In genomic region chr2:218727502-218728165, GRCh38 we compare ENCODE assay signal across 9 cellular contexts. TPM values are rescaled to one million over a fixed set of nuclear protein-coding genes. Genes with fewer than 3 reads are reported as not detected.
A peak's percentile ranks its signal among the peaks of the same experiment; 100 is the strongest.
DNase-seq lines count a peak whose midpoint lies in the region; ATAC-seq and TF ChIP-seq lines count a peak whose summit lies in the region.
"Had no signal": no experiment of that assay in that cellular context is flagged by ENCODE, and none has a peak within 500 bp of the region (broad histone marks: within the 10 kb centered on the region; RNA-seq: fewer than 3 reads in every experiment).

No MANE protein-coding gene starts in this region.

- peaks cover 10% of the 10 kb centered on the region for H3K4me1 ChIP-seq in smooth muscle cell (ENCODE audit: low read depth)

- no peaks in the 10 kb centered on the region for H3K9me3 Mint-ChIP-seq in activated CD4-positive, alpha-beta T cell treated with anti-CD3 and anti-CD28 coated beads, Interleukin-2, amount 10 ng/mL, durations not matched to agents 24 days and 14 days
- H3K9me3 Mint-ChIP-seq in naive thymus-derived CD8-positive, alpha-beta T cell: peaks cover 0 to 26% (median 8%) of the 10 kb centered on the region in 9 donors

- no peak overlapping the region for H3K4me3 Mint-ChIP-seq in activated CD4-positive, alpha-beta T cell treated with anti-CD3 and anti-CD28 coated beads, Interleukin-2, amount 10 ng/mL, durations not matched to agents 24 days and 14 days
- H3K4me3 Mint-ChIP-seq in naive thymus-derived CD8-positive, alpha-beta T cell: no peak overlapping the region
- H3K4me3 Mint-ChIP-seq: dendritic cell treated with granulocyte-macrophage colony-stimulating factor and Interleukin-4, amounts not matched to agents 40 ng/mL and 50 ng/mL, for 4 days had no signal

- H3K79me2 ChIP-seq in smooth muscle cell (ENCODE audit: low read depth): peaks cover 63% of the 10 kb centered on the region

- DNase-seq in activated CD4-positive, alpha-beta T cell treated with anti-CD3 and anti-CD28 coated beads, Interleukin-2, amount 10 ng/mL, durations not matched to agents 24 days and 14 days: peak; percentile 67
- DNase-seq in activated CD4-positive, alpha-beta T cell treated with anti-CD3 and anti-CD28 coated beads for 1 hour: no peak
- peak; percentile 12 for DNase-seq in NCI-H2171 (lab: John Stamatoyannopoulos, UW)
- DNase-seq in dorsolateral prefrontal cortex: no peak
- no peak for DNase-seq in smooth muscle cell (lab: John Stamatoyannopoulos, UW; ENCODE audit: unreplicated experiment)
- DNase-seq in superior temporal gyrus (ENCODE audit: extremely low spot score): no peak
- no peak for DNase-seq in pons (ENCODE audit: low spot score)
- no peak for DNase-seq in naive thymus-derived CD8-positive, alpha-beta T cell

- POLR2A ChIA-PET in naive thymus-derived CD8-positive, alpha-beta T cell (lab: Charles Lee): no interaction called here

- peaks cover 15% of the 10 kb centered on the region for H3F3A ChIP-seq in smooth muscle cell (ENCODE audit: low read depth)

- H4K20me1 ChIP-seq in smooth muscle cell (ENCODE audit: low read depth): peaks cover 16% of the 10 kb centered on the region

- H3K36me3 ChIP-seq in smooth muscle cell (ENCODE audit: low read depth): no peaks in the 10 kb centered on the region

- H3K27me3 ChIP-seq in dorsolateral prefrontal cortex: no peaks in the 10 kb centered on the region
- H3K27me3 ChIP-seq in smooth muscle cell (ENCODE audit: low read depth): no peaks in the 10 kb centered on the region

- H3K9ac ChIP-seq in smooth muscle cell (ENCODE audit: low read depth): no peak overlapping the region

- no peak overlapping the region for H3K4me2 ChIP-seq in smooth muscle cell

- H3K4me3 ChIP-seq in dorsolateral prefrontal cortex (no peak overlapping the region), smooth muscle cell (no peak overlapping the region)

- peaks cover 21% of the 10 kb centered on the region for H3K36me3 Mint-ChIP-seq in activated CD4-positive, alpha-beta T cell treated with anti-CD3 and anti-CD28 coated beads, Interleukin-2, amount 10 ng/mL, durations not matched to agents 24 days and 14 days (ENCODE audit: low read depth)
- peaks cover 9 to 37% (median 29%) of the 10 kb centered on the region in 3 donors for H3K36me3 Mint-ChIP-seq in naive thymus-derived CD8-positive, alpha-beta T cell

- no peak overlapping the region for H3K27ac Mint-ChIP-seq in activated CD4-positive, alpha-beta T cell treated with anti-CD3 and anti-CD28 coated beads, Interleukin-2, amount 10 ng/mL, durations not matched to agents 24 days and 14 days
- peak overlapping the region in 1 of 10 donors; percentile 37 for H3K27ac Mint-ChIP-seq in naive thymus-derived CD8-positive, alpha-beta T cell
- H3K27ac Mint-ChIP-seq: dendritic cell treated with granulocyte-macrophage colony-stimulating factor and Interleukin-4, amounts not matched to agents 40 ng/mL and 50 ng/mL, for 4 days had no signal

- TF ChIP-seq CTCF in dorsolateral prefrontal cortex (IDR thresholded peaks at IDR 0.05 in 54 of 56, conservative IDR thresholded peaks at IDR 0.05 in 2 of 56; ENCODE audit: low read depth in 1 of 56, partially characterized antibody in 56 of 56) (peak in 50 of 56 donors; percentile 16 to 52 (median 32)), smooth muscle cell (IDR thresholded peaks at IDR 0.05; ENCODE audit: borderline replicate concordance, insufficient read depth, poor library complexity, severe bottlenecking) (peak; percentile 41)

- H3K27me3 Mint-ChIP-seq in activated CD4-positive, alpha-beta T cell treated with anti-CD3 and anti-CD28 coated beads, Interleukin-2, amount 10 ng/mL, durations not matched to agents 24 days and 14 days: no peaks in the 10 kb centered on the region
- no peaks in the 10 kb centered on the region for H3K27me3 Mint-ChIP-seq in naive thymus-derived CD8-positive, alpha-beta T cell
- H3K27me3 Mint-ChIP-seq: dendritic cell treated with granulocyte-macrophage colony-stimulating factor and Interleukin-4, amounts not matched to agents 40 ng/mL and 50 ng/mL, for 4 days had no signal

- intact Hi-C loops in activated CD4-positive, alpha-beta T cell treated with anti-CD3 and anti-CD28 coated beads, Interleukin-2, amount 10 ng/mL, durations not matched to agents 24 days and 14 days (cut with micrococcal nuclease): loop anchor here (1.0 kb wide), 1 partner anchor 120 kb away; no protein-coding TSS in a partner anchor
- intact Hi-C loops in dorsolateral prefrontal cortex (cut with DNase I): loop anchor here in 1 of 2 donors (5.0 kb wide), 1 partner anchor 120 kb away; no protein-coding TSS in a partner anchor

- peaks cover 21% of the 10 kb centered on the region for H3K4me1 Mint-ChIP-seq in activated CD4-positive, alpha-beta T cell treated with anti-CD3 and anti-CD28 coated beads, Interleukin-2, amount 10 ng/mL, durations not matched to agents 24 days and 14 days
- H3K4me1 Mint-ChIP-seq in naive thymus-derived CD8-positive, alpha-beta T cell: peaks cover 6 to 22% (median 19%) of the 10 kb centered on the region in 4 donors

- no peak for ATAC-seq in naive thymus-derived CD8-positive, alpha-beta T cell

- WGBS in smooth muscle cell (ENCODE audit: low lambda C conversion rate): 94% methylated on average over 6 of the region's 6 CpGs

- H2AFZ ChIP-seq in smooth muscle cell (ENCODE audit: low read depth): no peak overlapping the region

- H3K27ac ChIP-seq in dorsolateral prefrontal cortex (no peak overlapping the region), smooth muscle cell (ENCODE audit: low read depth) (no peak overlapping the region)

- peaks cover 10% of the 10 kb centered on the region for H3K9me3 ChIP-seq in smooth muscle cell (replicated peaks; ENCODE audit: low read depth)

RNA-seq across cellular contexts. Expression of gene TTLL4, which starts 17.0 kb away (rescaled TPM):
- total RNA-seq in activated CD4-positive, alpha-beta T cell treated with anti-CD3 and anti-CD28 coated beads, Interleukin-2, amount 10 ng/mL, durations not matched to agents 24 days and 14 days: 66.1 and 71.2 TPM in 2 replicates
- 100 to 1,000 TPM in 1 of 120 experiments, 10 to 100 TPM in 119; 19.5 to 103 (median 40.4) TPM for total RNA-seq in dorsolateral prefrontal cortex
- total RNA-seq in smooth muscle cell: 21.5 and 38.3 TPM in 2 replicates
- polyA plus RNA-seq in smooth muscle cell: 22.5 and 24.3 TPM in 2 replicates
- total RNA-seq in naive thymus-derived CD8-positive, alpha-beta T cell: 10 to 100 TPM; 20.4 to 23.1 TPM
- 1 to 10 TPM; 2.2 to 5.4 (median 3.4) TPM for polyA plus RNA-seq in naive thymus-derived CD8-positive, alpha-beta T cell

RNA-seq across cellular contexts. Expression of gene CYP27A1, which starts 54.3 kb away (rescaled TPM):
- total RNA-seq in activated CD4-positive, alpha-beta T cell treated with anti-CD3 and anti-CD28 coated beads, Interleukin-2, amount 10 ng/mL, durations not matched to agents 24 days and 14 days: 0.09 TPM in 1 of 2 replicates, not detected in the other
- total RNA-seq in dorsolateral prefrontal cortex (100 to 1,000 TPM in 1 of 120 experiments, 10 to 100 TPM in 119; 12.4 to 139 (median 33.9) TPM), smooth muscle cell (9.6 and 11.2 TPM in 2 replicates)
- polyA plus RNA-seq in smooth muscle cell: 11.5 and 14.9 TPM in 2 replicates
- total RNA-seq in naive thymus-derived CD8-positive, alpha-beta T cell: under 1 TPM; 0.31 to 0.49 TPM
- polyA plus RNA-seq in naive thymus-derived CD8-positive, alpha-beta T cell: under 1 TPM; 0.14 to 0.53 (median 0.27) TPM

RNA-seq across cellular contexts. Expression of gene STK36, which starts 55.7 kb away (rescaled TPM):
- 20.2 and 21.3 TPM in 2 replicates for total RNA-seq in activated CD4-positive, alpha-beta T cell treated with anti-CD3 and anti-CD28 coated beads, Interleukin-2, amount 10 ng/mL, durations not matched to agents 24 days and 14 days
- total RNA-seq in dorsolateral prefrontal cortex: 100 to 1,000 TPM in 18 of 120 experiments, 10 to 100 TPM in 102; 35.1 to 141 (median 75.9) TPM
- 22.2 and 22.7 TPM in 2 replicates for total RNA-seq in smooth muscle cell
- polyA plus RNA-seq in smooth muscle cell: 18.8 and 32.3 TPM in 2 replicates
- total RNA-seq in naive thymus-derived CD8-positive, alpha-beta T cell: 10 to 100 TPM; 22.4 to 22.5 TPM
- polyA plus RNA-seq in naive thymus-derived CD8-positive, alpha-beta T cell: 1 to 10 TPM; 3.1 to 4.3 (median 3.6) TPM

RNA-seq across cellular contexts. Expression of gene RNF25, which starts 55.8 kb away (rescaled TPM):
- 23.6 and 28.8 TPM in 2 replicates for total RNA-seq in activated CD4-positive, alpha-beta T cell treated with anti-CD3 and anti-CD28 coated beads, Interleukin-2, amount 10 ng/mL, durations not matched to agents 24 days and 14 days
- total RNA-seq in dorsolateral prefrontal cortex (10 to 100 TPM; 13.3 to 46.1 (median 29.1) TPM), smooth muscle cell (43.1 and 44.3 TPM in 2 replicates)
- polyA plus RNA-seq in smooth muscle cell: 33.5 and 36.1 TPM in 2 replicates
- total RNA-seq in naive thymus-derived CD8-positive, alpha-beta T cell: 10 to 100 TPM; 35.8 to 39.6 TPM
- polyA plus RNA-seq in naive thymus-derived CD8-positive, alpha-beta T cell: 10 to 100 TPM; 17.3 to 25.2 (median 20.5) TPM

Comparison
In these comparisons a context has a peak if more than half of its experiments do, and no peak if none do; other contexts are left out.
1. DNase-seq: peak in activated CD4-positive, alpha-beta T cell treated with anti-CD3 and anti-CD28 coated beads, Interleukin-2, amount 10 ng/mL, durations not matched to agents 24 days and 14 days (single experiment) and NCI-H2171 (single experiment); none in activated CD4-positive, alpha-beta T cell treated with anti-CD3 and anti-CD28 coated beads for 1 hour (single experiment), dorsolateral prefrontal cortex (0 of 10), smooth muscle cell (single experiment), superior temporal gyrus (single experiment), pons (single experiment) and naive thymus-derived CD8-positive, alpha-beta T cell (0 of 10).